In genomic region chr3:186870421-186871201, GRCh38 we compare ENCODE assay signal across 15 cellular contexts. TPM values are rescaled to one million over a fixed set of nuclear protein-coding genes. Genes with fewer than 3 reads are reported as not detected.
DNase-seq lines count a peak whose midpoint lies in the region; ATAC-seq, FAIRE-seq and TF ChIP-seq lines count a peak whose summit lies in the region.
"Had no signal": no experiment of that assay in that cellular context is flagged by ENCODE, and none has a peak within 500 bp of the region (broad histone marks: within the 10 kb centered on the region; RNA-seq: fewer than 3 reads in every experiment).

No MANE protein-coding gene starts in this region.

- in situ Hi-C loops in K562 (cut with MboI): no loop called here

- peaks cover 39% of the 10 kb centered on the region for H3K4me1 Mint-ChIP-seq in activated T-cell treated with anti-CD3 and anti-CD28 coated beads, Interleukin-2, amount 50 U/mL, for 24 hours (ENCODE audit: low read depth)
- peaks cover 28% of the 10 kb centered on the region for H3K4me1 Mint-ChIP-seq in activated T-cell treated with anti-CD3 and anti-CD28 coated beads, Interleukin-2, amount 50 U/mL, for 4 hours (ENCODE audit: low read depth)
- H3K4me1 Mint-ChIP-seq in naive thymus-derived CD8-positive, alpha-beta T cell: peaks cover 16 to 24% (median 21%) of the 10 kb centered on the region in 4 donors
- H3K4me1 Mint-ChIP-seq in WTC11: no peaks in the 10 kb centered on the region

- no peaks in the 10 kb centered on the region for H3K36me3 Mint-ChIP-seq in activated T-cell treated with anti-CD3 and anti-CD28 coated beads, Interleukin-2, amount 50 U/mL, for 24 hours (ENCODE audit: low read depth)
- no peaks in the 10 kb centered on the region for H3K36me3 Mint-ChIP-seq in activated T-cell treated with anti-CD3 and anti-CD28 coated beads, Interleukin-2, amount 50 U/mL, for 4 hours (ENCODE audit: insufficient read depth)
- H3K36me3 Mint-ChIP-seq in naive thymus-derived CD8-positive, alpha-beta T cell: no peaks in the 10 kb centered on the region
- H3K36me3 Mint-ChIP-seq in WTC11: peaks cover 13% of the 10 kb centered on the region
- H3K36me3 Mint-ChIP-seq: stimulated activated naive B cell treated with anti-CD40 and anti-IgM and Interleukin-4, amounts not matched to agents 10 μg/mL and 1 μg/mL and 100 μg/mL, for 72 hours had no signal

- H3K27ac ChIP-seq in Karpas-422 (ENCODE audit: low read length): no peak overlapping the region
- peak overlapping the region; percentile 67 for H3K27ac ChIP-seq in K562 (ENCODE audit: extremely low read depth, low read depth, low read length)
- H3K27ac ChIP-seq in testis: no peak overlapping the region
- H3K27ac ChIP-seq in tibial nerve: no peak overlapping the region
- H3K27ac ChIP-seq: prostate gland had no signal

- H2AFZ ChIP-seq in Karpas-422 (ENCODE audit: low read length) (peak overlapping the region; percentile 31; the same call in 1 of the 2 replicates), K562 (ENCODE audit: low read depth, low read length) (peak overlapping the region; percentile 66)

- peak; percentile 15 for FAIRE-seq in K562 (lab: Jason Lieb, UNC)
- FAIRE-seq: TTC549 had no signal

- H3K4me2 ChIP-seq in Karpas-422 (ENCODE audit: low read depth, low read length, poor library complexity, severe bottlenecking): no peak overlapping the region
- H3K4me2 ChIP-seq in K562 (ENCODE audit: insufficient read depth, low read length): peak overlapping the region; percentile 56

- H4K20me1 ChIP-seq in Karpas-422 (ENCODE audit: insufficient read depth, low read depth, low read length) (no peaks in the 10 kb centered on the region), K562 (replicated peaks; ENCODE audit: control insufficient read depth, insufficient read depth, low read length) (no peaks in the 10 kb centered on the region)

- H3K9me2 ChIP-seq in Karpas-422 (replicated peaks; ENCODE audit: insufficient read depth, low read length): no peaks in the 10 kb centered on the region

- H3K4me1 ChIP-seq in Karpas-422 (ENCODE audit: low read length) (no peaks in the 10 kb centered on the region), K562 (replicated peaks in 1 of 2; ENCODE audit: control insufficient read depth in 2 of 2, insufficient read depth in 2 of 2, low read length in 2 of 2) (peaks cover 4 to 39% of the 10 kb centered on the region in 2 experiments; a peak in 4 of 5 replicates), testis (no peaks in the 10 kb centered on the region), tibial nerve (peaks cover 0 to 21% (median 0%) of the 10 kb centered on the region in 4 donors)
- H3K4me1 ChIP-seq: prostate gland had no signal

- no peak overlapping the region for H3K4me3 ChIP-seq in Karpas-422 (ENCODE audit: low read length)
- no peak overlapping the region for H3K4me3 ChIP-seq in K562
- H3K4me3 ChIP-seq in testis: no peak overlapping the region
- no peak overlapping the region for H3K4me3 ChIP-seq in tibial nerve
- H3K4me3 ChIP-seq: prostate gland had no signal

- peaks cover 3% of the 10 kb centered on the region for H3K9me3 Mint-ChIP-seq in activated T-cell treated with anti-CD3 and anti-CD28 coated beads, Interleukin-2, amount 50 U/mL, for 24 hours
- no peaks in the 10 kb centered on the region for H3K9me3 Mint-ChIP-seq in activated T-cell treated with anti-CD3 and anti-CD28 coated beads, Interleukin-2, amount 50 U/mL, for 4 hours
- H3K9me3 Mint-ChIP-seq in naive thymus-derived CD8-positive, alpha-beta T cell: no peaks in the 10 kb centered on the region
- peaks cover 16% of the 10 kb centered on the region for H3K9me3 Mint-ChIP-seq in WTC11

- no peak for TF ChIP-seq RAD21 in K562 (CRISPR knock-in tag; conservative IDR thresholded peaks at IDR 0.05 in 1 of 2, IDR thresholded peaks at IDR 0.05 in 1 of 2)

- H3K9ac ChIP-seq in Karpas-422 (ENCODE audit: low read length) (no peak overlapping the region), K562 (ENCODE audit: insufficient read depth in 1 of 2, low read depth in 2 of 2, low read length in 2 of 2) (peak overlapping the region in 1 of 2 experiments; percentile 33; a peak in 1 of 4 replicates)

- H3K36me3 ChIP-seq in Karpas-422 (ENCODE audit: insufficient read depth, low read length) (no peaks in the 10 kb centered on the region), K562 (ENCODE audit: control insufficient read depth, insufficient read depth, low read length) (no peaks in the 10 kb centered on the region), testis (ENCODE audit: low read depth, missing control alignments) (no peaks in the 10 kb centered on the region), tibial nerve (no peaks in the 10 kb centered on the region)
- H3K36me3 ChIP-seq: prostate gland had no signal

- TF ChIP-seq POLR2A in K562 (conservative IDR thresholded peaks at IDR 0.05) (no peak), testis (IDR thresholded peaks at IDR 0.05) (no peak), tibial nerve (IDR thresholded peaks at IDR 0.05) (no peak)

- peak overlapping the region; percentile 78 for H3K27ac Mint-ChIP-seq in activated T-cell treated with anti-CD3 and anti-CD28 coated beads, Interleukin-2, amount 50 U/mL, for 24 hours
- peak overlapping the region in 8 of 10 donors; percentile 1 to 89 (median 75) for H3K27ac Mint-ChIP-seq in naive thymus-derived CD8-positive, alpha-beta T cell
- H3K27ac Mint-ChIP-seq in WTC11: no peak overlapping the region

- no peaks in the 10 kb centered on the region for H3K9me3 ChIP-seq in Karpas-422 (ENCODE audit: low read length)
- H3K9me3 ChIP-seq in K562 (replicated peaks; ENCODE audit: control insufficient read depth, insufficient read depth, low read depth, low read length): no peaks in the 10 kb centered on the region; the same call in 1 of the 2 replicates
- H3K9me3 ChIP-seq in testis: no peaks in the 10 kb centered on the region
- no peaks in the 10 kb centered on the region for H3K9me3 ChIP-seq in tibial nerve
- H3K9me3 ChIP-seq: prostate gland had no signal

- H3K79me2 ChIP-seq in Karpas-422 (ENCODE audit: low read length) (no peaks in the 10 kb centered on the region), K562 (ENCODE audit: control insufficient read depth, insufficient read depth, low read length) (no peaks in the 10 kb centered on the region)

- H3K4me3 Mint-ChIP-seq in activated T-cell treated with anti-CD3 and anti-CD28 coated beads, Interleukin-2, amount 50 U/mL, for 24 hours: no peak overlapping the region
- no peak overlapping the region for H3K4me3 Mint-ChIP-seq in activated T-cell treated with anti-CD3 and anti-CD28 coated beads, Interleukin-2, amount 50 U/mL, for 4 hours
- H3K4me3 Mint-ChIP-seq in naive thymus-derived CD8-positive, alpha-beta T cell: peak overlapping the region in 6 of 10 donors; percentile 24 to 64 (median 44)
- H3K4me3 Mint-ChIP-seq in WTC11: no peak overlapping the region

- POLR2A ChIA-PET in K562 (lab: Yijun Ruan, JAX): interaction anchor here (0.7 to 0.8 kb wide), 3 partner anchors 21 to 1523 kb away, joined by 3 to 4 read pairs (median 3); no protein-coding TSS in a partner anchor
- POLR2A ChIA-PET in naive thymus-derived CD8-positive, alpha-beta T cell (lab: Charles Lee): interaction anchor here (1.4 kb wide), 2 partner anchors 10 to 61 kb away, joined by 4 to 5 read pairs; no protein-coding TSS in a partner anchor
- POLR2A ChIA-PET in WTC11 (lab: Charles Lee): no interaction called here

- no peak for DNase-seq in activated T-cell treated with anti-CD3 and anti-CD28 coated beads, Interleukin-2, amount 50 U/mL, for 24 hours
- no peak for DNase-seq in activated T-cell treated with anti-CD3 and anti-CD28 coated beads, Interleukin-2, amount 50 U/mL, for 4 hours
- no peak for DNase-seq in Karpas-422
- DNase-seq in K562 (ENCODE audit: extremely low read depth in 1 of 4, low spot score in 3 of 4): peak in 1 of 4 experiments; percentile 63
- DNase-seq in naive thymus-derived CD8-positive, alpha-beta T cell: no peak
- no peak for DNase-seq in WTC11 (ENCODE audit: low spot score)
- no peak for DNase-seq in testis
- no peak for DNase-seq in tibial nerve (ENCODE audit: low spot score in 2 of 2)
- DNase-seq: ACHN; foreskin fibroblast; NCI-H2081 treated with DMSO at 0.1 percent for 48 hours; NCI-H524; stimulated activated naive B cell treated with anti-CD40 and anti-IgM and Interleukin-4, amounts not matched to agents 10 μg/mL and 1 μg/mL and 100 μg/mL, for 72 hours had no signal

- WGBS in K562 (ENCODE audit: insufficient coverage, low coverage, missing lambda C conversion rate): 15% methylated on average over 5 of the region's 5 CpGs
- WGBS in testis, 2 donors: 70 to 71% methylated on average over 5 of the region's 5 CpGs
- 78 to 86% methylated on average over 5 of the region's 5 CpGs for WGBS in tibial nerve, 2 donors

- intact Hi-C loops in K562 (cut with micrococcal nuclease): no loop called here
- intact Hi-C loops in testis (cut with DNase I; ENCODE audit: low total_unique reads): no loop called here

- CTCF ChIA-PET in K562 (lab: Yijun Ruan, JAX; ENCODE audit: low intra/inter-chr PET ratio) (no interaction called here), WTC11 (lab: Charles Lee) (no interaction called here)

- ATAC-seq in activated T-cell treated with anti-CD3 and anti-CD28 coated beads, Interleukin-2, amount 50 U/mL, for 4 hours: no peak
- peak; percentile 55 for ATAC-seq in K562
- ATAC-seq in naive thymus-derived CD8-positive, alpha-beta T cell: no peak
- ATAC-seq in WTC11: no peak

- TF ChIP-seq EP300 in K562 (IDR thresholded peaks at IDR 0.05; ENCODE audit: low read length) (peak; percentile 88), tibial nerve (IDR thresholded peaks at IDR 0.05) (no peak)

- no peaks in the 10 kb centered on the region; the same call in 1 of the 2 replicates for H3K27me3 ChIP-seq in Karpas-422 (ENCODE audit: low read length)
- H3K27me3 ChIP-seq in K562 (ENCODE audit: control insufficient read depth in 2 of 2, insufficient read depth in 2 of 2, low read length in 2 of 2): no peaks in the 10 kb centered on the region
- no peaks in the 10 kb centered on the region for H3K27me3 ChIP-seq in testis
- no peaks in the 10 kb centered on the region for H3K27me3 ChIP-seq in tibial nerve

- H3K27me3 Mint-ChIP-seq in activated T-cell treated with anti-CD3 and anti-CD28 coated beads, Interleukin-2, amount 50 U/mL, for 24 hours: no peaks in the 10 kb centered on the region
- H3K27me3 Mint-ChIP-seq in activated T-cell treated with anti-CD3 and anti-CD28 coated beads, Interleukin-2, amount 50 U/mL, for 4 hours (ENCODE audit: low read depth): no peaks in the 10 kb centered on the region
- H3K27me3 Mint-ChIP-seq in naive thymus-derived CD8-positive, alpha-beta T cell: no peaks in the 10 kb centered on the region
- no peaks in the 10 kb centered on the region for H3K27me3 Mint-ChIP-seq in WTC11 (ENCODE audit: low read depth)
- H3K27me3 Mint-ChIP-seq: stimulated activated naive B cell treated with anti-CD40 and anti-IgM and Interleukin-4, amounts not matched to agents 10 μg/mL and 1 μg/mL and 100 μg/mL, for 72 hours had no signal

- no peak for TF ChIP-seq CTCF in K562 (IDR thresholded peaks at IDR 0.05 in 2 of 3, conservative IDR thresholded peaks at IDR 0.05 in 1 of 3; ENCODE audit: insufficient read depth in 2 of 3, low read depth in 1 of 3, low read length in 3 of 3)
- no peak for TF ChIP-seq CTCF in WTC11 (IDR thresholded peaks at IDR 0.05)
- no peak for TF ChIP-seq CTCF in testis (IDR thresholded peaks at IDR 0.05)
- TF ChIP-seq CTCF in tibial nerve (IDR thresholded peaks at IDR 0.05): no peak

- no peaks in the 10 kb centered on the region for H3K9me1 ChIP-seq in K562 (ENCODE audit: control insufficient read depth, insufficient read depth, low read length)

- BruUV-seq in K562 (replicated peaks; lab: Mats Ljungman, UMichigan): no TSS peak

RNA-seq across cellular contexts. Expression of gene ADIPOQ, which starts 28.1 kb away (rescaled TPM):
- total RNA-seq in activated T-cell treated with anti-CD3 and anti-CD28 coated beads, Interleukin-2, amount 50 U/mL, for 4 hours: not detected
- not detected in 2 replicates for total RNA-seq in Karpas-422 (2014; rRNA removed; shearing (Covaris generic); ENCODE audit: low replicate concordance)
- not detected in 2 replicates for total RNA-seq in K562 (2011; cell fraction: chromatin; rRNA removed; ENCODE audit: low replicate concordance)
- total RNA-seq in K562 (2011; cell fraction: nucleolus; rRNA removed): 0.13 TPM in 1 of 2 replicates, not detected in the other
- not detected in 2 replicates for total RNA-seq in K562 (2011; cell fraction: nucleoplasm; rRNA removed)
- total RNA-seq in K562 (2014; rRNA removed) (not detected in 2 replicates), K562 (2014; rRNA removed; fragmentation: Illumina TruSeq; extraction: Trizol) (not detected in 2 replicates), K562 (2015; rRNA removed; fragmentation: Illumina TruSeq; extraction: Trizol) (not detected in 2 replicates), K562 (2021) (0.04 TPM in 1 of 2 replicates, not detected in the other), WTC11 (2021) (not detected in 3 replicates), testis (under 1 TPM in 1 of 2 donors, not detected in 1; 0.12 TPM), tibial nerve (100 to 1,000 TPM in 3 of 4 donors, 10 to 100 TPM in 1; 70.8 to 213 (median 172) TPM)
- polyA plus RNA-seq in K562 (2011; rRNA removed) (0.01 and 0.03 TPM in 2 replicates), K562 (2014; fragmentation: Illumina TruSeq; extraction: Trizol) (0.04 TPM in 2 replicates), K562 (2014; fragmentation: Nextera tagmentation; extraction: Ambion mirVana) (under 1 TPM; 0.01 to 0.03 TPM), K562 (2014; rRNA removed) (0.03 TPM in 1 of 2 replicates, not detected in the other), testis (ENCODE audit: insufficient read depth, low read depth, low replicate concordance) (1.5 TPM)
- 0.01 TPM in 1 of 2 replicates, not detected in the other for polyA plus RNA-seq in K562 (2011; cell fraction: cytosol; rRNA removed)
- not detected in 2 replicates for polyA plus RNA-seq in K562 (2011; cell fraction: nucleus; rRNA removed)
- 0.01 TPM in 1 of 2 replicates, not detected in the other for polyA plus RNA-seq in K562 (2012)
- not detected in 2 replicates for polyA minus RNA-seq in K562 (2011; rRNA and poly(A)+ RNA removed)
- not detected in 2 replicates for polyA minus RNA-seq in K562 (2011; cell fraction: cytosol; rRNA and poly(A)+ RNA removed)
- not detected in 2 replicates for polyA minus RNA-seq in K562 (2011; cell fraction: nucleus; rRNA and poly(A)+ RNA removed)
- not detected for total RNA-seq in naive thymus-derived CD8-positive, alpha-beta T cell
- not detected for polyA plus RNA-seq in naive thymus-derived CD8-positive, alpha-beta T cell
- total RNA-seq: prostate gland had no signal

RNA-seq across cellular contexts. Expression of gene ST6GAL1, which starts 59.7 kb away (rescaled TPM):
- total RNA-seq in activated T-cell treated with anti-CD3 and anti-CD28 coated beads, Interleukin-2, amount 50 U/mL, for 4 hours: 100 to 1,000 TPM; 105 to 116 (median 112) TPM
- total RNA-seq in Karpas-422 (2014; rRNA removed; shearing (Covaris generic); ENCODE audit: low replicate concordance): 304 and 416 TPM in 2 replicates
- 401 and 438 TPM in 2 replicates for total RNA-seq in K562 (2011; cell fraction: chromatin; rRNA removed; ENCODE audit: low replicate concordance)
- 288 and 318 TPM in 2 replicates for total RNA-seq in K562 (2011; cell fraction: nucleolus; rRNA removed)
- total RNA-seq in K562 (2011; cell fraction: nucleoplasm; rRNA removed): 391 and 510 TPM in 2 replicates
- total RNA-seq in K562 (2014; rRNA removed) (57.1 and 57.4 TPM in 2 replicates), K562 (2014; rRNA removed; fragmentation: Illumina TruSeq; extraction: Trizol) (71.0 and 79.0 TPM in 2 replicates), K562 (2015; rRNA removed; fragmentation: Illumina TruSeq; extraction: Trizol) (39.3 and 42.3 TPM in 2 replicates), K562 (2021) (114 and 135 TPM in 2 replicates), WTC11 (2021) (82.5 to 87.5 TPM (median 83.4 TPM) in 3 replicates), testis (10 to 100 TPM; 16.9 to 26.3 TPM), tibial nerve (10 to 100 TPM; 24.7 to 58.1 (median 44.5) TPM)
- polyA plus RNA-seq in K562 (2011; rRNA removed) (93.3 and 144 TPM in 2 replicates), K562 (2014; fragmentation: Illumina TruSeq; extraction: Trizol) (108 and 145 TPM in 2 replicates), K562 (2014; fragmentation: Nextera tagmentation; extraction: Ambion mirVana) (10 to 100 TPM; 31.9 to 43.0 TPM), K562 (2014; rRNA removed) (74.1 and 80.6 TPM in 2 replicates), testis (ENCODE audit: insufficient read depth, low read depth, low replicate concordance) (12.8 TPM)
- polyA plus RNA-seq in K562 (2011; cell fraction: cytosol; rRNA removed): 75.4 and 100 TPM in 2 replicates
- 62.0 and 106 TPM in 2 replicates for polyA plus RNA-seq in K562 (2011; cell fraction: nucleus; rRNA removed)
- 65.3 and 96.3 TPM in 2 replicates for polyA plus RNA-seq in K562 (2012)
- polyA minus RNA-seq in K562 (2011; rRNA and poly(A)+ RNA removed): 163 and 272 TPM in 2 replicates
- polyA minus RNA-seq in K562 (2011; cell fraction: cytosol; rRNA and poly(A)+ RNA removed): 58.4 and 107 TPM in 2 replicates
- polyA minus RNA-seq in K562 (2011; cell fraction: nucleus; rRNA and poly(A)+ RNA removed): 86.4 and 113 TPM in 2 replicates
- 100 to 1,000 TPM; 223 to 250 TPM for total RNA-seq in naive thymus-derived CD8-positive, alpha-beta T cell
- polyA plus RNA-seq in naive thymus-derived CD8-positive, alpha-beta T cell: 100 to 1,000 TPM; 139 to 237 (median 167) TPM

Comparison
In these comparisons a context has a peak if more than half of its experiments do, and no peak if none do; other contexts are left out.
1. H3K4me3 Mint-ChIP-seq: peak in naive thymus-derived CD8-positive, alpha-beta T cell (6 of 10); none in activated T-cell treated with anti-CD3 and anti-CD28 coated beads, Interleukin-2, amount 50 U/mL, for 24 hours (single experiment), activated T-cell treated with anti-CD3 and anti-CD28 coated beads, Interleukin-2, amount 50 U/mL, for 4 hours (single experiment) and WTC11 (single experiment).
2. RNA of gene ADIPOQ, which starts 28.1 kb away (total RNA-seq): 70.8 to 213 TPM in tibial nerve; 0.12 TPM in testis, not detected in activated T-cell treated with anti-CD3 and anti-CD28 coated beads, Interleukin-2, amount 50 U/mL, for 4 hours, not detected in Karpas-422, 0.04 to 0.13 TPM in K562, not detected in naive thymus-derived CD8-positive, alpha-beta T cell and not detected in WTC11; every median in the first group is over 10 times any median in the second.